In genomic region chr10:7932301-7933036, GRCh38 we compare ENCODE assay signal across 2 cellular contexts.
TF ChIP-seq lines count a peak whose summit lies in the region.

No MANE protein-coding gene starts in this region.

TF ChIP-seq in IMR-90, 13 proteins besides CTCF, POLR2A, EP300 and RAD21:
- no peak for TF ChIP-seq MAFK (IDR thresholded peaks at IDR 0.05; ENCODE audit: low read depth, low read length)
- no peak for TF ChIP-seq CHD1 (IDR thresholded peaks at IDR 0.05; ENCODE audit: low read depth, low read length)
- no peak for TF ChIP-seq RFX5 (IDR thresholded peaks at IDR 0.05; ENCODE audit: low read depth, low read length)
- TF ChIP-seq SMC3 (IDR thresholded peaks at IDR 0.05; ENCODE audit: low read depth, low read length): no peak
- TF ChIP-seq FOS (IDR thresholded peaks at IDR 0.05; ENCODE audit: low read depth, low read length): no peak

TF ChIP-seq in endothelial cell of umbilical vein, 7 proteins besides CTCF, POLR2A, EP300 and RAD21:
- TF ChIP-seq POLR2AphosphoS5 (IDR thresholded peaks at IDR 0.05; ENCODE audit: insufficient read depth, low read depth, low read length) (peak; percentile 76), EZH2 (IDR thresholded peaks at IDR 0.05; ENCODE audit: borderline replicate concordance, low read depth, low read length, severe bottlenecking) (no peak), JUN (IDR thresholded peaks at IDR 0.05; ENCODE audit: borderline replicate concordance, insufficient read depth, insufficient read length, low read depth) (peak; percentile 67), FOS (IDR thresholded peaks at IDR 0.05; ENCODE audit: borderline replicate concordance, insufficient read depth, low read length) (peak; percentile 58), MAX (IDR thresholded peaks at IDR 0.05; ENCODE audit: insufficient read depth, insufficient read length) (no peak), MYC (IDR thresholded peaks at IDR 0.05; ENCODE audit: low read depth, low read length) (no peak), GATA2 (IDR thresholded peaks at IDR 0.05; ENCODE audit: insufficient read depth, insufficient read length, low read depth, low read length) (peak; percentile 76)
TF ChIP-seq in endothelial cell of umbilical vein: peak in this region for 4.
